Comparison of ENCODE assay signal across 1 cellular context in the genomic region with DNA sequence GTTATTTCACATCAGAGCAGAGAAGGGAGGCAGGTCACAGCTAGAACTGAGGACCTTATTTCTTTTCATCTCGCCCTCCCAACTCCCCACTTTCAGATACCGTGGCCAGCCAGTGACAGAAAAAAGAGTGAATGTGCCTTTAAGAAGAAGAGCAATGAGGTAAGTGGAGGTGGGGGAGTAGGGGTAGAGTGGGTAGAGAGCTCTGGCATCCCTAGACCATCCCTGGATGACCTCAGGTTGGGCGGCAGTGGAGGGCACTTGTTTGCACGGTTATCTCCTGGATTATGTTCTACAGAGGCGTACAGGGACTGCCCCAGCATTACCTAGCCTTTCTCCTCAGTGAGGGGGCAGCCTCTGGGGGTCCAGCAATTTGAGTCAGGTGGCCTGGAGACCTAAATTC.
A peak's percentile ranks its signal among the peaks of the same experiment; 100 is the strongest.
TF ChIP-seq lines count a peak whose summit lies in the region.

No MANE protein-coding gene starts in this region.

TF ChIP-seq in K562, 482 proteins besides CTCF, POLR2A, EP300 and RAD21:
- no peak for TF ChIP-seq TARDBP (IDR thresholded peaks at IDR 0.05)
- TF ChIP-seq, protein P1, sequence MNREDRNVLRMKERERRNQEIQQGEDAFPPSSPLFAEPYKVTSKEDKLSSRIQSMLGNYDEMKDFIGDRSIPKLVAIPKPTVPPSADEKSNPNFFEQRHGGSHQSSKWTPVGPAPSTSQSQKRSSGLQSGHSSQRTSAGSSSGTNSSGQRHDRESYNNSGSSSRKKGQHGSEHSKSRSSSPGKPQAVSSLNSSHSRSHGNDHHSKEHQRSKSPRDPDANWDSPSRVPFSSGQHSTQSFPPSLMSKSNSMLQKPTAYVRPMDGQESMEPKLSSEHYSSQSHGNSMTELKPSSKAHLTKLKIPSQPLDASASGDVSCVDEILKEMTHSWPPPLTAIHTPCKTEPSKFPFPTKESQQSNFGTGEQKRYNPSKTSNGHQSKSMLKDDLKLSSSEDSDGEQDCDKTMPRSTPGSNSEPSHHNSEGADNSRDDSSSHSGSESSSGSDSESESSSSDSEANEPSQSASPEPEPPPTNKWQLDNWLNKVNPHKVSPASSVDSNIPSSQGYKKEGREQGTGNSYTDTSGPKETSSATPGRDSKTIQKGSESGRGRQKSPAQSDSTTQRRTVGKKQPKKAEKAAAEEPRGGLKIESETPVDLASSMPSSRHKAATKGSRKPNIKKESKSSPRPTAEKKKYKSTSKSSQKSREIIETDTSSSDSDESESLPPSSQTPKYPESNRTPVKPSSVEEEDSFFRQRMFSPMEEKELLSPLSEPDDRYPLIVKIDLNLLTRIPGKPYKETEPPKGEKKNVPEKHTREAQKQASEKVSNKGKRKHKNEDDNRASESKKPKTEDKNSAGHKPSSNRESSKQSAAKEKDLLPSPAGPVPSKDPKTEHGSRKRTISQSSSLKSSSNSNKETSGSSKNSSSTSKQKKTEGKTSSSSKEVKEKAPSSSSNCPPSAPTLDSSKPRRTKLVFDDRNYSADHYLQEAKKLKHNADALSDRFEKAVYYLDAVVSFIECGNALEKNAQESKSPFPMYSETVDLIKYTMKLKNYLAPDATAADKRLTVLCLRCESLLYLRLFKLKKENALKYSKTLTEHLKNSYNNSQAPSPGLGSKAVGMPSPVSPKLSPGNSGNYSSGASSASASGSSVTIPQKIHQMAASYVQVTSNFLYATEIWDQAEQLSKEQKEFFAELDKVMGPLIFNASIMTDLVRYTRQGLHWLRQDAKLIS (CRISPR knock-in tag; IDR thresholded peaks at IDR 0.05), result no peak
- TF ChIP-seq, protein P2, sequence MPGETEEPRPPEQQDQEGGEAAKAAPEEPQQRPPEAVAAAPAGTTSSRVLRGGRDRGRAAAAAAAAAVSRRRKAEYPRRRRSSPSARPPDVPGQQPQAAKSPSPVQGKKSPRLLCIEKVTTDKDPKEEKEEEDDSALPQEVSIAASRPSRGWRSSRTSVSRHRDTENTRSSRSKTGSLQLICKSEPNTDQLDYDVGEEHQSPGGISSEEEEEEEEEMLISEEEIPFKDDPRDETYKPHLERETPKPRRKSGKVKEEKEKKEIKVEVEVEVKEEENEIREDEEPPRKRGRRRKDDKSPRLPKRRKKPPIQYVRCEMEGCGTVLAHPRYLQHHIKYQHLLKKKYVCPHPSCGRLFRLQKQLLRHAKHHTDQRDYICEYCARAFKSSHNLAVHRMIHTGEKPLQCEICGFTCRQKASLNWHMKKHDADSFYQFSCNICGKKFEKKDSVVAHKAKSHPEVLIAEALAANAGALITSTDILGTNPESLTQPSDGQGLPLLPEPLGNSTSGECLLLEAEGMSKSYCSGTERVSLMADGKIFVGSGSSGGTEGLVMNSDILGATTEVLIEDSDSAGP (CRISPR knock-in tag; IDR thresholded peaks at IDR 0.05), result 0 out of 2 replicates have a peak, but pooled peaks have one; percentile 50
TF ChIP-seq in K562: peak in this region for 1.
